11 cellular contexts compared by ENCODE assay signal in the genomic region with DNA sequence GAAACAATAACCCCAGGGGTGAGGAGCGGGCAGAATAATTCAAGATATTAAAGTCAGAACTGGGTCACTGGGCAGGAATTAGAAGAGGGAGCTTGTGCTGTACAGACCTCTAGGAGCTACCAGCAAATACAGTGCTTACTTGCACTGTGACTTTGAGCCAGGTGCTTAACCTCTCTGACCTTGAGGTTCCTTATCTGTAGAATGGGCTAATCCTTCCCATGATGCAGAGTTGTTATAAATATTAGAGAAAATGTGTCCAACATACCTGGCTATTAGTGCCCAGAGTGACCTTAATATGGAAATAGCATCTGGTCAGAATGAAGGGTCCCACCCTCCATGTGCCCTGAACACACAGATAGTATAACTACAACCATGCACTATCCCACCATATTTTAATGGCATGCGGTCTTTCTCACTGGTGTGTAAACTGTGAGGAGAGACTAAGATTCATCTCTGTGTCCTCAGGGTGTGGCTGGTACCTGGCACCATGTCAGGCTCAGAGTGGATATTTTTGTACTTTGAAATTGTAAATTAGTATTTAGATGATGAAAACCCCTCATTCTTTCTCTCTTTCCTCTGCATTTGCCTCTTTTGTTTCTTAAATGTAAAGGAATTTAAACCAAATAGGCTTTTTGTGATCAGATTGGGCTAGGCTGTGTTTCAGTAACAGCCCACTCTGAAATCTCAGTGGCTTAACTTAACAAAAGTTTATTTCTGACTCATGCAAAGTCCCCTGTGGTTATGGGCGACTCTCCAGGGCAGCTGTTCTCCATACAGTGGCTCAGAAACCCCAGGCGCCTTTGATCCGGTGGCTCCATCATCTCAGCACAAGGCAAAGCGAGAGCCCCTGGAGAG. TPM values are rescaled to one million over a fixed set of nuclear protein-coding genes. Genes with fewer than 3 reads are reported as not detected.
DNase-seq lines count a peak whose midpoint lies in the region; ATAC-seq and TF ChIP-seq lines count a peak whose summit lies in the region.
"Had no signal": no experiment of that assay in that cellular context is flagged by ENCODE, and none has a peak within 500 bp of the region (broad histone marks: within the 10 kb centered on the region; RNA-seq: fewer than 3 reads in every experiment).

No MANE protein-coding gene starts in this region.

- H4K20me1 ChIP-seq in osteoblast (ENCODE audit: insufficient read depth, low read length), result no peaks in the 10 kb centered on the region

- H3K4me3 Mint-ChIP-seq in CD4-positive, alpha-beta memory T cell, result no peak overlapping the region

- DNase-seq in adipocyte (ENCODE audit: low read depth), result peak; percentile 90
- DNase-seq in osteoblast (ENCODE audit: insufficient read length, low spot score, missing footprints), result peak; percentile 88
- DNase-seq in CD4-positive, alpha-beta memory T cell, result no peak
- no peak for DNase-seq in NCI-H510A (lab: John Stamatoyannopoulos, UW)
- DNase-seq in T-helper 1 cell, result no peak
- DNase-seq: colonic mucosa, NCI-H1092 had no signal

- CTCF ChIA-PET in CD4-positive, alpha-beta memory T cell (lab: Charles Lee; ENCODE audit: partially characterized antibody), result no interaction called here

- H3K4me1 ChIP-seq in adipocyte (ENCODE audit: control insufficient read depth, insufficient read depth, low read length) (peaks cover 24% of the 10 kb centered on the region), osteoblast (ENCODE audit: insufficient read depth, low read length) (peaks cover 10% of the 10 kb centered on the region)
- no peaks in the 10 kb centered on the region for H3K4me1 ChIP-seq in CD4-positive, alpha-beta memory T cell (ENCODE audit: insufficient read depth, low read length)
- H3K4me1 ChIP-seq: colonic mucosa had no signal

- ATAC-seq in GM18868 (IDR thresholded peaks at IDR 0.05; ENCODE audit: unreplicated experiment) (peak; percentile 65), HG03432 (IDR thresholded peaks at IDR 0.05; ENCODE audit: unreplicated experiment) (peak; percentile 66), HG03439 (IDR thresholded peaks at IDR 0.05; ENCODE audit: unreplicated experiment) (no peak)
- ATAC-seq: activated CD4-positive, CD25-positive, alpha-beta regulatory T cell treated with anti-CD3 and anti-CD28 coated beads, Interleukin-2, amount 50 U/mL, for 24 hours had no signal

- H3K27me3 Mint-ChIP-seq in CD4-positive, alpha-beta memory T cell, result no peaks in the 10 kb centered on the region

- H3K4me1 Mint-ChIP-seq in CD4-positive, alpha-beta memory T cell, result no peaks in the 10 kb centered on the region

- POLR2A ChIA-PET in CD4-positive, alpha-beta memory T cell (lab: Charles Lee; ENCODE audit: partially characterized antibody), result no interaction called here

- no peak for TF ChIP-seq CTCF in osteoblast (IDR thresholded peaks at IDR 0.05; ENCODE audit: extremely low read depth, low read depth, low read length)

- H3K36me3 ChIP-seq in adipocyte (ENCODE audit: control insufficient read depth, insufficient read depth, low read length, severe bottlenecking), result no peaks in the 10 kb centered on the region
- no peaks in the 10 kb centered on the region for H3K36me3 ChIP-seq in osteoblast (ENCODE audit: insufficient read depth, low read length)
- no peaks in the 10 kb centered on the region for H3K36me3 ChIP-seq in CD4-positive, alpha-beta memory T cell (ENCODE audit: insufficient read depth, low read length)
- H3K36me3 ChIP-seq: colonic mucosa had no signal

- peak overlapping the region; percentile 45 for H3K4me2 ChIP-seq in osteoblast (ENCODE audit: insufficient read depth, low read length)

- no peaks in the 10 kb centered on the region for H3K27me3 ChIP-seq in adipocyte (replicated peaks; ENCODE audit: control insufficient read depth, insufficient read depth, low read length)
- H3K27me3 ChIP-seq in osteoblast (ENCODE audit: insufficient read depth, low read length), result no peaks in the 10 kb centered on the region
- no peaks in the 10 kb centered on the region for H3K27me3 ChIP-seq in CD4-positive, alpha-beta memory T cell (ENCODE audit: insufficient read depth, low read length)
- H3K27me3 ChIP-seq: colonic mucosa had no signal

- no peaks in the 10 kb centered on the region for H3K79me2 ChIP-seq in osteoblast (ENCODE audit: insufficient read depth, low read length)

- intact Hi-C loops in CD4-positive, alpha-beta memory T cell (cut with micrococcal nuclease), result no loop called here

- H3K9ac ChIP-seq in adipocyte (ENCODE audit: low read length), result no peak overlapping the region

- peak overlapping the region; percentile 7 for H3K27ac ChIP-seq in osteoblast (ENCODE audit: low read depth, low read length)
- no peak overlapping the region for H3K27ac ChIP-seq in CD4-positive, alpha-beta memory T cell (ENCODE audit: low read depth, low read length)
- H3K27ac ChIP-seq: colonic mucosa had no signal

- no peaks in the 10 kb centered on the region for H3K9me3 Mint-ChIP-seq in CD4-positive, alpha-beta memory T cell

- no peak overlapping the region for H2AFZ ChIP-seq in osteoblast (ENCODE audit: low read length)

- no peak overlapping the region for H3K4me3 ChIP-seq in adipocyte (ENCODE audit: low read length)
- H3K4me3 ChIP-seq in osteoblast (ENCODE audit: insufficient read depth, low read length), result no peak overlapping the region
- H3K4me3 ChIP-seq in CD4-positive, alpha-beta memory T cell (ENCODE audit: low read length in 2 of 2), result no peak overlapping the region
- H3K4me3 ChIP-seq: colonic mucosa had no signal

- no peak overlapping the region for H3K27ac Mint-ChIP-seq in CD4-positive, alpha-beta memory T cell

- H3K36me3 Mint-ChIP-seq in CD4-positive, alpha-beta memory T cell, result no peaks in the 10 kb centered on the region

- H3K9me3 ChIP-seq in adipocyte (ENCODE audit: control insufficient read depth, low read length) (no peaks in the 10 kb centered on the region), osteoblast (ENCODE audit: low read depth, low read length) (no peaks in the 10 kb centered on the region)
- no peaks in the 10 kb centered on the region for H3K9me3 ChIP-seq in CD4-positive, alpha-beta memory T cell (ENCODE audit: control insufficient read depth in 1 of 2, low read length in 2 of 2)
- H3K9me3 ChIP-seq: colonic mucosa had no signal

RNA-seq across cellular contexts. Expression of gene ROR1, which starts 60.0 kb away (rescaled TPM):
- total RNA-seq in osteoblast, result 46.9 and 52.5 TPM in 2 replicates
- not detected for total RNA-seq in CD4-positive, alpha-beta memory T cell
- polyA plus RNA-seq in CD4-positive, alpha-beta memory T cell, result not detected

Comparison
In these comparisons a context has a peak if more than half of its experiments do, and no peak if none do; other contexts are left out.
1. DNase-seq: peak in adipocyte (single experiment) and osteoblast (single experiment); none in CD4-positive, alpha-beta memory T cell (0 of 5), NCI-H510A (single experiment) and T-helper 1 cell (0 of 5).
2. RNA of gene ROR1, which starts 60.0 kb away (total RNA-seq): 46.9 to 52.5 TPM in osteoblast; not detected in CD4-positive, alpha-beta memory T cell; every median in the first group is over 10 times any median in the second.